In the genomic region with DNA sequence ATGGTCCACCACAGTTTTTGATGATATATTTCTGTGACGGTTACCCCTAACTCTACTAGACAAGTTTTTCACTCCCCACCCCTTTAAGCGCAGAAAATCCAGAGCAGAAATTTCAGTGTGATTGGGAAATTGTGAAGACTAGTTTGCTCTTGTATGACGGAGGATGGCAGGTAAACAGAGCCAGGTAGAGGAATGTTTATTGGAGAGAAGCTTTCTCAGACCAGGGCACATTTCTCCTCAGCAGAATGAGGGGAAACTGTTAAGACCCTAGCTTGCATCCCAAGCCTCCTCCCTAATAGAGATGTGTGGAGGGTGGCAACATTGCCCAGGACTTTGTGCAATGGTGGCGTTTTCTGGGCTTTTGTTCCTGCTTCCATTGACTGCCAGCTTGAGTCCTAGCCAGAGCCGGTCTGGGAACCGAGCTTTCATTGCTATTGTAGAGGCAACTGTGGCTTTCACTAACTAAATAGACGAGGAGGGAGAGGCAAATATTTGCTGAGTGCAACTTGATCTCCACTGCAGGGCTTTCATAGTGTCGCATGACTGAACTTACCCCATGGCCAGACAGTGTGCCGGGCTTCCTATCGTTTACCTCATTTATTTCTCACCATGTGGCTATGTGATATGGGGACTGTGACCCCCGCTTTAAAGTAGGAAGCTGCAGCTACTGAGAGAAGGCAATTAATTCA, we compare ENCODE assay signal across 14 cellular contexts.
DNase-seq lines count a peak whose midpoint lies in the region; ATAC-seq and TF ChIP-seq lines count a peak whose summit lies in the region.
"Had no signal": no experiment of that assay in that cellular context is flagged by ENCODE, and none has a peak within 500 bp of the region (broad histone marks: within the 10 kb centered on the region; RNA-seq: fewer than 3 reads in every experiment).

No MANE protein-coding gene starts in this region.

- no peaks in the 10 kb centered on the region for H3K27me3 ChIP-seq in naive thymus-derived CD4-positive, alpha-beta T cell (ENCODE audit: control insufficient read depth in 2 of 2, insufficient read depth in 2 of 2, low read length in 2 of 2)
- no peaks in the 10 kb centered on the region for H3K27me3 ChIP-seq in ascending aorta
- H3K27me3 ChIP-seq in vagina, result no peaks in the 10 kb centered on the region

- H3K27ac Mint-ChIP-seq in naive thymus-derived CD4-positive, alpha-beta T cell, result no peak overlapping the region

- no peaks in the 10 kb centered on the region for H3K4me1 Mint-ChIP-seq in naive thymus-derived CD4-positive, alpha-beta T cell

- POLR2A ChIA-PET in naive thymus-derived CD4-positive, alpha-beta T cell (lab: Charles Lee), result no interaction called here

- H3K27ac ChIP-seq in C4-2B (peak overlapping the region; percentile 80), ascending aorta (no peak overlapping the region), vagina (no peak overlapping the region)
- H3K27ac ChIP-seq in naive thymus-derived CD4-positive, alpha-beta T cell (ENCODE audit: low read depth, low read length), result no peak overlapping the region
- H3K27ac ChIP-seq: psoas muscle had no signal

- no peaks in the 10 kb centered on the region for H3K9me3 ChIP-seq in naive thymus-derived CD4-positive, alpha-beta T cell (ENCODE audit: control insufficient read depth in 2 of 3, low read length in 3 of 3)
- H3K9me3 ChIP-seq in ascending aorta, result no peaks in the 10 kb centered on the region
- no peaks in the 10 kb centered on the region for H3K9me3 ChIP-seq in vagina
- H3K9me3 ChIP-seq: psoas muscle had no signal

- peaks cover 0 to 18% (median 14%) of the 10 kb centered on the region in 5 donors for H3K27me3 Mint-ChIP-seq in naive thymus-derived CD4-positive, alpha-beta T cell

- H3K36me3 Mint-ChIP-seq in naive thymus-derived CD4-positive, alpha-beta T cell, result no peaks in the 10 kb centered on the region

- no peak overlapping the region for H3K4me3 ChIP-seq in naive thymus-derived CD4-positive, alpha-beta T cell (ENCODE audit: low read length)
- H3K4me3 ChIP-seq in ascending aorta (no peak overlapping the region), vagina (no peak overlapping the region)
- H3K4me3 ChIP-seq: psoas muscle had no signal

- H3K36me3 ChIP-seq in naive thymus-derived CD4-positive, alpha-beta T cell (ENCODE audit: control insufficient read depth in 2 of 3, insufficient read depth in 3 of 3, low read length in 3 of 3), result no peaks in the 10 kb centered on the region
- no peaks in the 10 kb centered on the region for H3K36me3 ChIP-seq in ascending aorta
- H3K36me3 ChIP-seq in vagina, result no peaks in the 10 kb centered on the region

- no peaks in the 10 kb centered on the region for H3K4me1 ChIP-seq in naive thymus-derived CD4-positive, alpha-beta T cell (ENCODE audit: control insufficient read depth in 2 of 2, insufficient read depth in 2 of 2, low read length in 2 of 2)
- no peaks in the 10 kb centered on the region for H3K4me1 ChIP-seq in ascending aorta
- H3K4me1 ChIP-seq in vagina, result no peaks in the 10 kb centered on the region
- H3K4me1 ChIP-seq: psoas muscle had no signal

- ATAC-seq in naive thymus-derived CD4-positive, alpha-beta T cell, result no peak

- intact Hi-C loops in naive thymus-derived CD4-positive, alpha-beta T cell (cut with micrococcal nuclease), result no loop called here
- intact Hi-C loops in ascending aorta (cut with DNase I) (no loop called here), vagina (cut with DNase I) (no loop called here)

- TF ChIP-seq CTCF in C4-2B (conservative IDR thresholded peaks at IDR 0.05) (no peak), ascending aorta (IDR thresholded peaks at IDR 0.05) (no peak), vagina (IDR thresholded peaks at IDR 0.05) (no peak)

- no peak overlapping the region for H3K4me3 Mint-ChIP-seq in naive thymus-derived CD4-positive, alpha-beta T cell

- CTCF ChIA-PET in naive thymus-derived CD4-positive, alpha-beta T cell (lab: Charles Lee), result no interaction called here

- DNase-seq in NCI-H1105 treated with DMSO at 0.1 percent for 48 hours (lab: John Stamatoyannopoulos, UW) (peak; percentile 61), NCI-H510A (lab: John Stamatoyannopoulos, UW) (peak; percentile 69), iPS-NIHi11 (ENCODE audit: low spot score) (peak; percentile 29), ascending aorta (ENCODE audit: low spot score in 2 of 2) (no peak), NCI-H446 (lab: John Stamatoyannopoulos, UW) (no peak), vagina (ENCODE audit: extremely low spot score in 2 of 2) (no peak)
- no peak for DNase-seq in naive thymus-derived CD4-positive, alpha-beta T cell
- DNase-seq: cortex of kidney; DMS 273 treated with DMSO at 0.1 percent for 48 hours; psoas muscle; stimulated activated CD4-positive, alpha-beta T cell treated with anti-CD3 and anti-CD28 coated beads, Interleukin-2, amount 100 ng/mL, for 24 hours; SW 1271; trophoblast cell had no signal

- TF ChIP-seq POLR2A in vagina (IDR thresholded peaks at IDR 0.05), result no peak

- H3K9me3 Mint-ChIP-seq in naive thymus-derived CD4-positive, alpha-beta T cell, result peaks cover 0 to 7% (median 0%) of the 10 kb centered on the region in 11 donors

Comparison
In these comparisons a context has a peak if more than half of its experiments do, and no peak if none do; other contexts are left out.
1. DNase-seq: peak in NCI-H1105 treated with DMSO at 0.1 percent for 48 hours (single experiment), NCI-H510A (single experiment) and iPS-NIHi11 (single experiment); none in naive thymus-derived CD4-positive, alpha-beta T cell (0 of 9), ascending aorta (0 of 2), NCI-H446 (0 of 2) and vagina (0 of 2).